Comparison of ENCODE assay signal across 17 cellular contexts in genomic region chr7:134705716-134706115, GRCh38.
"Had no signal": no experiment of that assay in that cellular context is flagged by ENCODE, and none has a peak within 500 bp of the region (broad histone marks: within the 10 kb centered on the region; RNA-seq: fewer than 3 reads in every experiment).

No MANE protein-coding gene starts in this region.

- H3K36me3 ChIP-seq: heart right ventricle, left lung, pancreas, upper lobe of left lung had no signal

- H3K4me1 ChIP-seq: left lung, pancreas had no signal

- H3K4me3 ChIP-seq: heart right ventricle, left lung, pancreas, upper lobe of left lung had no signal

- ATAC-seq: activated naive CD8-positive, alpha-beta T cell treated with anti-CD3 and anti-CD28 coated beads, Interleukin-2, amount 50 U/mL, for 24 hours; heart right ventricle; left lung; naive thymus-derived CD8-positive, alpha-beta T cell; pancreas had no signal

- H3K27me3 ChIP-seq: heart right ventricle, left lung, pancreas, upper lobe of left lung had no signal

- H3K9me3 ChIP-seq: heart right ventricle, left lung, pancreas, upper lobe of left lung had no signal

- DNase-seq: activated CD4-positive, alpha-beta T cell treated with anti-CD3 and anti-CD28 coated beads for 48 hours; activated CD4-positive, CD25-positive, alpha-beta regulatory T cell; activated CD8-positive, alpha-beta memory T cell treated with anti-CD3 and anti-CD28 coated beads, Interleukin-2, amount 50 U/mL, for 4 hours; activated effector memory CD4-positive, alpha-beta T cell treated with Interleukin-2 at 50 U/mL for 16 hours; activated naive CD4-positive, alpha-beta T cell treated with anti-CD3 and anti-CD28 coated beads, Interleukin-2, amount 10 ng/mL, durations not matched to agents 7 days and 5 days; activated naive CD8-positive, alpha-beta T cell treated with anti-CD3 and anti-CD28 coated beads, Interleukin-2, amount 50 U/mL, for 24 hours; activated T-cell treated with anti-CD3 and anti-CD28 coated beads, Interleukin-2, amount 50 U/mL, for 48 hours; effector memory CD4-positive, alpha-beta T cell; heart right ventricle; left lung; naive thymus-derived CD8-positive, alpha-beta T cell; pancreas; retina; stimulated activated CD8-positive, alpha-beta memory T cell treated with anti-CD3 and anti-CD28 coated beads, Interleukin-4, amount 100 ng/mL, for 48 hours; stimulated activated naive CD4-positive, alpha-beta T cell; T1000; upper lobe of left lung had no signal

- H3K27ac ChIP-seq: left lung, pancreas, upper lobe of left lung had no signal
